Comparison of ENCODE assay signal across 8 cellular contexts in genomic region chr11:9506489-9507343, GRCh38. TPM values are rescaled to one million over a fixed set of nuclear protein-coding genes. Genes with fewer than 3 reads are reported as not detected.
DNase-seq lines count a peak whose midpoint lies in the region; TF ChIP-seq lines count a peak whose summit lies in the region.

No MANE protein-coding gene starts in this region.

- intact Hi-C loops in head of caudate nucleus (cut with DNase I) = no loop called here
- intact Hi-C loops in posterior vena cava (cut with DNase I) = no loop called here
- intact Hi-C loops in uterus (cut with DNase I; ENCODE audit: low total_unique reads) = no loop called here

- no peak for TF ChIP-seq POLR2A in uterus (IDR thresholded peaks at IDR 0.05)

- H3K4me3 ChIP-seq in uterus = no peak overlapping the region

- H3K9me3 ChIP-seq in uterus = no peaks in the 10 kb centered on the region

- no peaks in the 10 kb centered on the region for H3K36me3 ChIP-seq in uterus

- no peaks in the 10 kb centered on the region for H3K27me3 ChIP-seq in uterus

- TF ChIP-seq CTCF in uterus (IDR thresholded peaks at IDR 0.05) = peak; percentile 87 to 93 (median 90)

- peak; percentile 53 for DNase-seq in SIG-M5 treated with dmso at 0.1 percent for 504 hours (lab: John Stamatoyannopoulos, UW; ENCODE audit: unreplicated experiment)
- DNase-seq in SIG-M5 (lab: John Stamatoyannopoulos, UW) = no peak
- DNase-seq in MV-4-11 (lab: John Stamatoyannopoulos, UW) = peak; percentile 62
- DNase-seq in SKM-1 (lab: John Stamatoyannopoulos, UW; ENCODE audit: unreplicated experiment) = peak; percentile 51
- DNase-seq in activated naive CD4-positive, alpha-beta T cell treated with anti-CD3 and anti-CD28 coated beads, Interleukin-2, amount 50 U/mL, for 16 hours = peak; percentile 72
- peak; percentile 30 to 92 (median 76) for DNase-seq in head of caudate nucleus
- peak; percentile 86 for DNase-seq in posterior vena cava (ENCODE audit: low spot score)
- DNase-seq in uterus = peak; percentile 67 to 77

- H3K4me1 ChIP-seq in uterus = no peaks in the 10 kb centered on the region

- H3K27ac ChIP-seq in uterus = peak overlapping the region in 1 of 2 donors; percentile 32

RNA-seq across cellular contexts. Expression of gene ZNF143, which starts 45.9 kb away (rescaled TPM):
- total RNA-seq in posterior vena cava = 10 to 100 TPM; 28.5 to 31.3 TPM
- total RNA-seq in uterus = 100 to 1,000 TPM in 1 of 4 donors, 10 to 100 TPM in 3; 41.6 to 144 (median 44.3) TPM
